In genomic region chr6:24936641-24937317, GRCh38 we compare ENCODE assay signal across 9 cellular contexts.
A peak's percentile ranks its signal among the peaks of the same experiment; 100 is the strongest.
DNase-seq lines count a peak whose midpoint lies in the region; ATAC-seq, FAIRE-seq and TF ChIP-seq lines count a peak whose summit lies in the region.
"Had no signal": no experiment of that assay in that cellular context is flagged by ENCODE, and none has a peak within 500 bp of the region (broad histone marks: within the 10 kb centered on the region; RNA-seq: fewer than 3 reads in every experiment).

No MANE protein-coding gene starts in this region.

- peak; percentile 18 for DNase-seq in activated naive CD8-positive, alpha-beta T cell treated with anti-CD3 and anti-CD28 coated beads, Interleukin-2, amount 50 U/mL, for 16 hours (ENCODE audit: low read depth, low spot score)
- DNase-seq in nephron progenitor cell (no peak), RKO (ENCODE audit: low spot score) (no peak), H54 (ENCODE audit: insufficient read length, low spot score) (no peak), NCI-H2107 (lab: John Stamatoyannopoulos, UW) (no peak)

- H3K4me3 ChIP-seq in DOHH2 (ENCODE audit: low read length) = peak overlapping the region; percentile 86
- H3K4me3 ChIP-seq: cardiac muscle cell had no signal

- no peak for FAIRE-seq in H54 (lab: Jason Lieb, UNC)

- ATAC-seq in GM19468 (IDR thresholded peaks at IDR 0.05; ENCODE audit: extremely low read depth, unreplicated experiment) = peak; percentile 55
- ATAC-seq in HG03521 (IDR thresholded peaks at IDR 0.05; ENCODE audit: unreplicated experiment) = peak; percentile 67

- peak overlapping the region; percentile 72 for H3K4me2 ChIP-seq in DOHH2 (ENCODE audit: low read length)

- no peaks in the 10 kb centered on the region for H3K9me2 ChIP-seq in DOHH2 (replicated peaks; ENCODE audit: control insufficient read depth, low read length)

- H3K36me3 Mint-ChIP-seq in nephron progenitor cell (ENCODE audit: low read depth) = no peaks in the 10 kb centered on the region

- H3K27ac Mint-ChIP-seq in nephron progenitor cell = no peak overlapping the region

- peaks cover 48% of the 10 kb centered on the region for H3K79me2 ChIP-seq in DOHH2 (ENCODE audit: control insufficient read depth, low read length)

- peak overlapping the region; percentile 95 for H3K27ac ChIP-seq in DOHH2 (ENCODE audit: low read depth, low read length)
- H3K27ac ChIP-seq: cardiac muscle cell had no signal

- H3K4me3 Mint-ChIP-seq in nephron progenitor cell = no peak overlapping the region

- H3K4me1 Mint-ChIP-seq in nephron progenitor cell = peaks cover 24% of the 10 kb centered on the region

- peaks cover 24% of the 10 kb centered on the region for H3K27me3 Mint-ChIP-seq in nephron progenitor cell (ENCODE audit: low read depth, poor library complexity)

- TF ChIP-seq POLR2A in H54 (IDR thresholded peaks at IDR 0.05; ENCODE audit: low read depth, low read length) = no peak

- peaks cover 23% of the 10 kb centered on the region for H3K36me3 ChIP-seq in DOHH2 (ENCODE audit: control insufficient read depth, low read length)
- H3K36me3 ChIP-seq: cardiac muscle cell had no signal

- peaks cover 42% of the 10 kb centered on the region for H3F3A ChIP-seq in DOHH2 (ENCODE audit: control insufficient read depth, insufficient read depth)

- H3K9me3 Mint-ChIP-seq in nephron progenitor cell = no peaks in the 10 kb centered on the region

- H3K9me3 ChIP-seq in DOHH2 (ENCODE audit: control insufficient read depth, insufficient read depth, low read length) = no peaks in the 10 kb centered on the region

- H4K20me1 ChIP-seq in DOHH2 (ENCODE audit: control insufficient read depth, insufficient read depth, low read depth, low read length) = no peaks in the 10 kb centered on the region

- TF ChIP-seq CTCF in DOHH2 (IDR thresholded peaks at IDR 0.05; ENCODE audit: low read depth, low read length, poor library complexity, severe bottlenecking) (no peak), nephron progenitor cell (IDR thresholded peaks at IDR 0.05) (no peak)

- H3K4me1 ChIP-seq in DOHH2 (ENCODE audit: control insufficient read depth, low read length) = peaks cover 79% of the 10 kb centered on the region

- H3K27me3 ChIP-seq in DOHH2 (ENCODE audit: control insufficient read depth, low read length) = no peaks in the 10 kb centered on the region
- H3K27me3 ChIP-seq: cardiac muscle cell had no signal
